ENCODE assay signal across 7 cellular contexts in genomic region chr22:35310556-35311550, GRCh38. TPM values are rescaled to one million over a fixed set of nuclear protein-coding genes. Genes with fewer than 3 reads are reported as not detected.
DNase-seq lines count a peak whose midpoint lies in the region; FAIRE-seq and TF ChIP-seq lines count a peak whose summit lies in the region.

No MANE protein-coding gene starts in this region.

- H2AFZ ChIP-seq in OCI-LY1 (ENCODE audit: low read length): no peak overlapping the region

- no peaks in the 10 kb centered on the region for H3K9me2 ChIP-seq in OCI-LY1 (ENCODE audit: low read depth, low read length)

- intact Hi-C loops in posterior vena cava (cut with DNase I): no loop called here

- H3K4me3 ChIP-seq in OCI-LY1 (ENCODE audit: low read depth, low read length, poor library complexity, severe bottlenecking) (no peak overlapping the region), endocrine pancreas (ENCODE audit: control insufficient read depth, insufficient read depth, low read length) (no peak overlapping the region)

- TF ChIP-seq CTCF in OCI-LY1 (IDR thresholded peaks at IDR 0.05; ENCODE audit: low read length): no peak

- H3K27me3 ChIP-seq in OCI-LY1 (ENCODE audit: insufficient read depth, low read length) (no peaks in the 10 kb centered on the region), endocrine pancreas (ENCODE audit: control insufficient read depth, insufficient read depth, low read length) (no peaks in the 10 kb centered on the region)

- no peaks in the 10 kb centered on the region for H4K20me1 ChIP-seq in OCI-LY1 (ENCODE audit: insufficient read depth, low read length)

- TF ChIP-seq POLR2A in GM12891 (IDR thresholded peaks at IDR 0.05; ENCODE audit: low read depth, low read length): no peak

- no peaks in the 10 kb centered on the region for H3K79me2 ChIP-seq in OCI-LY1 (ENCODE audit: insufficient read depth, low read length)

- H3K9ac ChIP-seq in OCI-LY1 (ENCODE audit: low read length) (no peak overlapping the region; the same call in 1 of the 2 replicates), endocrine pancreas (ENCODE audit: control insufficient read depth, insufficient read depth, low read length) (peak overlapping the region; percentile 39)

- 0 out of 2 replicates have a peak, but pooled peaks cover 4% of the 10 kb centered on the region for H3F3A ChIP-seq in OCI-LY1 (ENCODE audit: insufficient read depth, low read length)

- peak; percentile 70 for FAIRE-seq in GM12891 (lab: Jason Lieb, UNC)

- DNase-seq in GM12891 (ENCODE audit: insufficient read length, low spot score) (no peak), posterior vena cava (ENCODE audit: low spot score) (peak; percentile 60), germinal center (ENCODE audit: low spot score) (no peak), A172 (ENCODE audit: low spot score) (no peak), cerebellar cortex (ENCODE audit: low spot score) (no peak)

- H3K27ac ChIP-seq in OCI-LY1 (ENCODE audit: low read depth, low read length, poor library complexity, severe bottlenecking): peak overlapping the region; percentile 96

- peak overlapping the region; percentile 28; the same call in 1 of the 2 replicates for H3K4me2 ChIP-seq in OCI-LY1 (ENCODE audit: low read length)

- no peaks in the 10 kb centered on the region for H3K9me3 ChIP-seq in OCI-LY1 (ENCODE audit: low read length)
- H3K9me3 ChIP-seq in endocrine pancreas (ENCODE audit: control insufficient read depth, low read length): no peaks in the 10 kb centered on the region

- H3K36me3 ChIP-seq in OCI-LY1 (ENCODE audit: insufficient read depth, low read length) (no peaks in the 10 kb centered on the region), endocrine pancreas (ENCODE audit: control insufficient read depth, insufficient read depth, low read length) (no peaks in the 10 kb centered on the region)

- H3K4me1 ChIP-seq in OCI-LY1 (ENCODE audit: insufficient read depth, low read length, severe bottlenecking) (peaks cover 84% of the 10 kb centered on the region), endocrine pancreas (ENCODE audit: control insufficient read depth, insufficient read depth, low read length) (no peaks in the 10 kb centered on the region)

TF ChIP-seq in GM12891, 5 proteins besides CTCF, POLR2A, EP300 and RAD21:
- no peak for TF ChIP-seq TAF1 (IDR thresholded peaks at IDR 0.05; ENCODE audit: low read depth, low read length)
- no peak for TF ChIP-seq SPI1 (IDR thresholded peaks at IDR 0.05; ENCODE audit: low read depth, low read length)
- TF ChIP-seq PAX5 (IDR thresholded peaks at IDR 0.05; ENCODE audit: insufficient read depth, low read length, severe bottlenecking): no peak
- TF ChIP-seq POU2F2 (IDR thresholded peaks at IDR 0.05; ENCODE audit: low read depth, low read length): no peak
- TF ChIP-seq POLR2AphosphoS5 (IDR thresholded peaks at IDR 0.05; ENCODE audit: low read depth, low read length): no peak

RNA-seq across cellular contexts. Expression of gene TOM1, which starts 11.2 kb away (rescaled TPM):
- 17.6 TPM for polyA plus RNA-seq in GM12891 (2012; ENCODE audit: low read depth, missing spikeins)
- 10 to 100 TPM; 32.1 to 34.0 TPM for total RNA-seq in posterior vena cava
- total RNA-seq in A172 (2014; rRNA removed; shearing (Covaris generic)): 23.4 and 24.0 TPM in 2 replicates

RNA-seq across cellular contexts. Expression of gene HMGXB4, which starts 53.6 kb away (rescaled TPM):
- 10.3 TPM for polyA plus RNA-seq in GM12891 (2012; ENCODE audit: low read depth, missing spikeins)
- 10 to 100 TPM; 15.1 to 16.1 TPM for total RNA-seq in posterior vena cava
- 9.7 and 12.9 TPM in 2 replicates for total RNA-seq in A172 (2014; rRNA removed; shearing (Covaris generic))
